Comparison of ENCODE assay signal across 7 cellular contexts in the genomic region with DNA sequence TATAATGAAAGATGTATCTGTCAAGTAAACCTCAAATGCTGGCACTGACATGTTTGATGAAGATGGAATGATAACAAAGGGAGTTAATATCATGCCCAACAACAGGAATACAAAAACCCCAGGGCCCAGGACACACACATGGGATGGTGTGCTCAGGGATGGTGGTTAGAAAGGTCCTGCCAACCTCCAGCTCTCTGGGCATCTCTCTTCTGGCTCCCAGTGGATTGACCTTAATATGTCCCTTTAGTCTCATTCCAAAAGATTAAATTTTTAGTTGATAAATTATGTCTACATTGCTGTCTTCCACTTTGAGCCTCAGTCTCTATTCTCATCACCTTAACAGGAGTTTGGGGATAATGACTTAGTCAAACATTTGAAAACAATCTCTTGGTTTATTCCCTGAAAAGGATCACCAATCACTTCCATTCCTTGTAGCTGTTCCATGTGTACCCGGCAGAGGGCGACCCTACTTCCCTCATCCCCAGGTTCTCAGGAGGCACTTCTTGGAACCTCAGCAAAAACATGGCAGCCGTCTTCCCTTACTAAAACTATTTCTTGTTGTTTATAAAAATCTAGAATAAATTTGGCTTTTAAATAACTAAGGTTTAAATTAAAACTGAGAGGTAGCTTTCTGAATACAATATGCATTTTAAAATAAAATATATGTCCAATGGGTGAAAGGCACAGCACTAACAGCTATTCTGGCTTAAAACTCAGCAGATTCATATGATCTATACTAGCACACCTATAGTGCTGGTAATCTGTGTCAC. TPM values are rescaled to one million over a fixed set of nuclear protein-coding genes. Genes with fewer than 3 reads are reported as not detected.
A peak's percentile ranks its signal among the peaks of the same experiment; 100 is the strongest.
DNase-seq lines count a peak whose midpoint lies in the region; ATAC-seq and TF ChIP-seq lines count a peak whose summit lies in the region.

No MANE protein-coding gene starts in this region.

- CTCF ChIA-PET in GM10248 (lab: Yijun Ruan, JAX) = interaction anchor here (0.7 to 5.2 kb wide), 33 partner anchors 9 to 412 kb away, joined by 3 to 44 read pairs (median 5); a partner anchor contains a TSS

- H3K27ac ChIP-seq in SJCRH30 (no peak overlapping the region), left ventricle myocardium inferior (replicated peaks) (no peak overlapping the region), gastrocnemius medialis (no peak overlapping the region)

- ATAC-seq in gastrocnemius medialis (peak in 1 of 2 donors; percentile 82), HG02610 (IDR thresholded peaks at IDR 0.05; ENCODE audit: unreplicated experiment) (no peak)

- H3K9me3 ChIP-seq in SJCRH30 (replicated peaks) = peaks cover 4% of the 10 kb centered on the region
- no peaks in the 10 kb centered on the region for H3K9me3 ChIP-seq in left ventricle myocardium inferior (replicated peaks)
- H3K9me3 ChIP-seq in gastrocnemius medialis = no peaks in the 10 kb centered on the region

- peaks cover 2% of the 10 kb centered on the region for H3K4me1 Mint-ChIP-seq in activated naive CD8-positive, alpha-beta T cell treated with anti-CD3 and anti-CD28 coated beads for 36 hours

- intact Hi-C loops in left ventricle myocardium inferior (cut with micrococcal nuclease) (no loop called here), gastrocnemius medialis (cut with DNase I; ENCODE audit: low total_unique reads) (loop anchor here (1.0 kb wide), 1 partner anchor 91 kb away; no protein-coding TSS in a partner anchor)

- H3K4me1 ChIP-seq in SJCRH30 (0 out of 2 replicates have a peak, but pooled peaks cover 6% of the 10 kb centered on the region), left ventricle myocardium inferior (no peaks in the 10 kb centered on the region), gastrocnemius medialis (no peaks in the 10 kb centered on the region)

- H3K27me3 ChIP-seq in SJCRH30 = no peaks in the 10 kb centered on the region
- no peaks in the 10 kb centered on the region for H3K27me3 ChIP-seq in left ventricle myocardium inferior (ENCODE audit: low read depth)
- H3K27me3 ChIP-seq in gastrocnemius medialis = no peaks in the 10 kb centered on the region

- no peak for TF ChIP-seq POLR2A in gastrocnemius medialis (IDR thresholded peaks at IDR 0.05)

- peaks cover 4% of the 10 kb centered on the region for H3K27me3 Mint-ChIP-seq in activated naive CD8-positive, alpha-beta T cell treated with anti-CD3 and anti-CD28 coated beads for 36 hours

- peak; percentile 72 for TF ChIP-seq CTCF in GM10248 (IDR thresholded peaks at IDR 0.05; ENCODE audit: control extremely low read depth, extremely low read depth, low read depth, missing control alignments)
- peak; percentile 78 for TF ChIP-seq CTCF in left ventricle myocardium inferior (IDR thresholded peaks at IDR 0.05; ENCODE audit: borderline replicate concordance)
- TF ChIP-seq CTCF in gastrocnemius medialis (IDR thresholded peaks at IDR 0.05 in 4 of 5, conservative IDR thresholded peaks at IDR 0.05 in 1 of 5) = peak in 4 of 5 experiments; percentile 54 to 73 (median 62)

- POLR2A ChIA-PET in GM10248 (lab: Yijun Ruan, JAX) = no interaction called here

- no peaks in the 10 kb centered on the region for H3K36me3 Mint-ChIP-seq in activated naive CD8-positive, alpha-beta T cell treated with anti-CD3 and anti-CD28 coated beads for 36 hours

- H3K4me3 ChIP-seq in SJCRH30 = peak overlapping the region; percentile 15; the same call in 1 of the 2 replicates
- no peak overlapping the region for H3K4me3 ChIP-seq in left ventricle myocardium inferior
- no peak overlapping the region for H3K4me3 ChIP-seq in gastrocnemius medialis

- in situ Hi-C loops in gastrocnemius medialis (cut with MboI; ENCODE audit: low sequenced_read_pairs in 4 of 4) = loop anchor here in 1 of 4 donors (10.0 kb wide), 1 partner anchor 94 kb away; no protein-coding TSS in a partner anchor

- no peak overlapping the region for H3K27ac Mint-ChIP-seq in activated naive CD8-positive, alpha-beta T cell treated with anti-CD3 and anti-CD28 coated beads for 36 hours

- no peaks in the 10 kb centered on the region for H3K36me3 ChIP-seq in SJCRH30
- no peaks in the 10 kb centered on the region for H3K36me3 ChIP-seq in left ventricle myocardium inferior
- no peaks in the 10 kb centered on the region for H3K36me3 ChIP-seq in gastrocnemius medialis

- no peak overlapping the region for H3K4me3 Mint-ChIP-seq in activated naive CD8-positive, alpha-beta T cell treated with anti-CD3 and anti-CD28 coated beads for 36 hours

- H3K9me3 Mint-ChIP-seq in activated naive CD8-positive, alpha-beta T cell treated with anti-CD3 and anti-CD28 coated beads for 36 hours = peaks cover under 1% of the 10 kb centered on the region

- DNase-seq in GM10248 (ENCODE audit: extremely low spot score) (peak; percentile 61), LHCN-M2 (ENCODE audit: low read depth) (peak; percentile 54), SJCRH30 (peak; percentile 71 to 86), left ventricle myocardium inferior (peak; percentile 37), gastrocnemius medialis (peak; percentile 18 to 24)
- peak; percentile 37 for DNase-seq in activated naive CD8-positive, alpha-beta T cell treated with anti-CD3 and anti-CD28 coated beads for 36 hours

RNA-seq across cellular contexts. Expression of a gene that starts 29.6 kb away (rescaled TPM):
- 6.2 and 10.6 TPM in 2 replicates for total RNA-seq in LHCN-M2 (2014; rRNA removed)
- 6.7 TPM for polyA plus RNA-seq in LHCN-M2 (2012)
- 11.5 and 12.7 TPM in 2 replicates for total RNA-seq in SJCRH30 (2014; rRNA removed; shearing (Covaris generic))
- 10 to 100 TPM; 10.6 TPM for total RNA-seq in activated naive CD8-positive, alpha-beta T cell treated with anti-CD3 and anti-CD28 coated beads for 36 hours
- total RNA-seq in left ventricle myocardium inferior = 39.7 TPM
- total RNA-seq in gastrocnemius medialis = 10 to 100 TPM in 3 of 4 donors, 1 to 10 TPM in 1; 10.0 to 20.2 (median 13.1) TPM

RNA-seq across cellular contexts. Expression of a gene that starts 30.1 kb away (rescaled TPM):
- total RNA-seq in LHCN-M2 (2014; rRNA removed) (25.1 and 28.9 TPM in 2 replicates), left ventricle myocardium inferior (20.7 TPM), gastrocnemius medialis (10 to 100 TPM; 27.8 to 49.1 (median 32.8) TPM)
- polyA plus RNA-seq in LHCN-M2 (2012) = 8.5 TPM
- total RNA-seq in SJCRH30 (2014; rRNA removed; shearing (Covaris generic)) = 61.1 and 71.0 TPM in 2 replicates
- 10 to 100 TPM; 69.5 to 74.2 TPM for total RNA-seq in activated naive CD8-positive, alpha-beta T cell treated with anti-CD3 and anti-CD28 coated beads for 36 hours

RNA-seq across cellular contexts. Expression of a gene that starts 31.9 kb away (rescaled TPM):
- total RNA-seq in LHCN-M2 (2014; rRNA removed) (124 TPM in 2 replicates), left ventricle myocardium inferior (46.7 TPM), gastrocnemius medialis (10 to 100 TPM; 24.2 to 43.5 (median 41.2) TPM)
- polyA plus RNA-seq in LHCN-M2 (2012) = 224 TPM
- 46.8 and 49.3 TPM in 2 replicates for total RNA-seq in SJCRH30 (2014; rRNA removed; shearing (Covaris generic))
- 10 to 100 TPM; 55.6 to 62.1 TPM for total RNA-seq in activated naive CD8-positive, alpha-beta T cell treated with anti-CD3 and anti-CD28 coated beads for 36 hours

Comparison
In these comparisons a context has a peak if more than half of its experiments do, and no peak if none do; other contexts are left out.
1. DNase-seq: peak in every context shown above with its lines; median percentile 78 in SJCRH30; 61 in GM10248; 54 in LHCN-M2; 37 in activated naive CD8-positive, alpha-beta T cell treated with anti-CD3 and anti-CD28 coated beads for 36 hours; 37 in left ventricle myocardium inferior; 21 in gastrocnemius medialis.